Comparison of ENCODE assay signal across 10 cellular contexts in genomic region chr11:120715239-120715638, GRCh38.
DNase-seq lines count a peak whose midpoint lies in the region; ATAC-seq and TF ChIP-seq lines count a peak whose summit lies in the region.
"Had no signal": no experiment of that assay in that cellular context is flagged by ENCODE, and none has a peak within 500 bp of the region (broad histone marks: within the 10 kb centered on the region; RNA-seq: fewer than 3 reads in every experiment).

No MANE protein-coding gene starts in this region.

- DNase-seq in cardiac muscle cell (ENCODE audit: low read depth in 1 of 2, low spot score in 1 of 2) (peak in 1 of 2 donors; percentile 21), cardiac septum (ENCODE audit: low spot score) (no peak), PC-3 (peak; percentile 5), fibroblast of mammary gland (ENCODE audit: low read depth) (peak; percentile 14), tibial nerve (ENCODE audit: low spot score in 2 of 2) (no peak), left lung (no peak), thyroid gland (no peak)
- no peak for DNase-seq in activated CD4-positive, alpha-beta T cell treated with anti-CD3 and anti-CD28 coated beads, Interleukin-2, amount 50 U/mL, for 1 hour
- DNase-seq: SHP77 had no signal

- no peaks in the 10 kb centered on the region for H3K9me2 ChIP-seq in PC-3 (replicated peaks; ENCODE audit: low read length)

- TF ChIP-seq POLR2A in tibial nerve (IDR thresholded peaks at IDR 0.05), result no peak
- no peak for TF ChIP-seq POLR2A in thyroid gland (IDR thresholded peaks at IDR 0.05)

- H4K20me1 ChIP-seq in PC-3 (ENCODE audit: low read length), result no peaks in the 10 kb centered on the region

- POLR2A ChIA-PET in PC-3 (lab: Charles Lee; ENCODE audit: unreplicated experiment), result no interaction called here

- no peak overlapping the region for H2AFZ ChIP-seq in PC-3 (ENCODE audit: low read length)

- 26 to 37% methylated on average over 10 of the region's 10 CpGs for WGBS in tibial nerve, 2 donors
- WGBS in thyroid gland, 2 donors, result 42 to 51% methylated on average over 10 of the region's 10 CpGs

- ATAC-seq in PC-3 (no peak), left lung (no peak)

- no TSS peak for BruUV-seq in PC-3 (replicated peaks; lab: Mats Ljungman, UMichigan)

- no peak overlapping the region for H3K9ac ChIP-seq in PC-3 (ENCODE audit: low read length)

- CTCF ChIA-PET in PC-3 (lab: Charles Lee), result no interaction called here

- H3K9me3 ChIP-seq in cardiac muscle cell (ENCODE audit: low read depth), result no peaks in the 10 kb centered on the region
- H3K9me3 ChIP-seq in PC-3 (ENCODE audit: low read length), result no peaks in the 10 kb centered on the region
- H3K9me3 ChIP-seq in tibial nerve, result no peaks in the 10 kb centered on the region
- no peaks in the 10 kb centered on the region for H3K9me3 ChIP-seq in left lung
- H3K9me3 ChIP-seq in thyroid gland, result no peaks in the 10 kb centered on the region

- H3K36me3 ChIP-seq in cardiac muscle cell (no peaks in the 10 kb centered on the region), PC-3 (ENCODE audit: low read depth, low read length) (no peaks in the 10 kb centered on the region), tibial nerve (no peaks in the 10 kb centered on the region), left lung (no peaks in the 10 kb centered on the region), thyroid gland (no peaks in the 10 kb centered on the region)

- TF ChIP-seq EP300 in tibial nerve (IDR thresholded peaks at IDR 0.05), result no peak

- H3K4me1 ChIP-seq in cardiac muscle cell (ENCODE audit: low read depth) (peaks cover 3% of the 10 kb centered on the region), PC-3 (ENCODE audit: insufficient read depth, low read length) (peaks cover 17% of the 10 kb centered on the region), tibial nerve (peaks cover 0 to 38% (median 21%) of the 10 kb centered on the region in 4 donors), left lung (peaks cover 0 to 8% of the 10 kb centered on the region in 2 donors), thyroid gland (no peaks in the 10 kb centered on the region)

- no peaks in the 10 kb centered on the region for H3F3A ChIP-seq in PC-3 (ENCODE audit: low read length, unreplicated experiment)

- intact Hi-C loops in cardiac septum (cut with DNase I) (no loop called here), PC-3 (cut with micrococcal nuclease) (no loop called here), left lung (cut with DNase I) (no loop called here), thyroid gland (cut with DNase I) (no loop called here)

- H3K27ac ChIP-seq in cardiac muscle cell (no peak overlapping the region), PC-3 (ENCODE audit: low read length) (no peak overlapping the region), tibial nerve (no peak overlapping the region), left lung (no peak overlapping the region), thyroid gland (no peak overlapping the region)

- TF ChIP-seq CTCF in cardiac muscle cell (IDR thresholded peaks at IDR 0.05; ENCODE audit: low read depth, low read length), result peak; percentile 56
- TF ChIP-seq CTCF in PC-3 (conservative IDR thresholded peaks at IDR 0.05; ENCODE audit: low read depth, low read length), result peak; percentile 52
- TF ChIP-seq CTCF in fibroblast of mammary gland (conservative IDR thresholded peaks at IDR 0.05; ENCODE audit: control insufficient read depth, insufficient read depth, low read depth, low read length), result peak; percentile 62
- peak; percentile 19 to 50 (median 30) for TF ChIP-seq CTCF in tibial nerve (IDR thresholded peaks at IDR 0.05)
- TF ChIP-seq CTCF in left lung (IDR thresholded peaks at IDR 0.05), result peak in 1 of 2 donors; percentile 27
- peak in 3 of 6 experiments; percentile 14 to 49 (median 28) for TF ChIP-seq CTCF in thyroid gland (IDR thresholded peaks at IDR 0.05)

- no peak overlapping the region for H3K4me3 ChIP-seq in cardiac muscle cell
- H3K4me3 ChIP-seq in PC-3 (ENCODE audit: low read length), result no peak overlapping the region
- H3K4me3 ChIP-seq in fibroblast of mammary gland (ENCODE audit: control insufficient read depth, low read depth, low read length), result no peak overlapping the region
- H3K4me3 ChIP-seq in tibial nerve, result peak overlapping the region in 1 of 4 donors; percentile 28
- H3K4me3 ChIP-seq in left lung, result no peak overlapping the region
- H3K4me3 ChIP-seq in thyroid gland (replicated peaks in 1 of 3), result no peak overlapping the region
- H3K4me3 ChIP-seq: lung had no signal

- H3K27me3 ChIP-seq in cardiac muscle cell (peaks cover 4% of the 10 kb centered on the region), PC-3 (ENCODE audit: low read length) (peaks cover 36% of the 10 kb centered on the region), tibial nerve (no peaks in the 10 kb centered on the region), left lung (peaks cover 0 to 26% of the 10 kb centered on the region in 2 donors), thyroid gland (no peaks in the 10 kb centered on the region)

- H3K4me2 ChIP-seq in PC-3 (ENCODE audit: low read length), result peak overlapping the region; percentile 46

- no peaks in the 10 kb centered on the region for H3K79me2 ChIP-seq in PC-3 (ENCODE audit: low read length)

Comparison
In these comparisons a context has a peak if more than half of its experiments do, and no peak if none do; other contexts are left out.
1. DNase-seq: peak in PC-3 (single experiment) and fibroblast of mammary gland (single experiment); none in cardiac septum (single experiment), tibial nerve (0 of 2), left lung (0 of 2), activated CD4-positive, alpha-beta T cell treated with anti-CD3 and anti-CD28 coated beads, Interleukin-2, amount 50 U/mL, for 1 hour (single experiment) and thyroid gland (0 of 2).